8 cellular contexts compared by ENCODE assay signal in genomic region chr6:25223421-25224052, GRCh38. TPM values are rescaled to one million over a fixed set of nuclear protein-coding genes. Genes with fewer than 3 reads are reported as not detected.
DNase-seq lines count a peak whose midpoint lies in the region; ATAC-seq and TF ChIP-seq lines count a peak whose summit lies in the region.

No MANE protein-coding gene starts in this region.

- H3K36me3 ChIP-seq in adipocyte (ENCODE audit: control insufficient read depth, insufficient read depth, low read length, severe bottlenecking) (no peaks in the 10 kb centered on the region), gastrocnemius medialis (no peaks in the 10 kb centered on the region)

- no peak for TF ChIP-seq POLR2A in gastrocnemius medialis (IDR thresholded peaks at IDR 0.05)

- H3K4me3 Mint-ChIP-seq in T-cell = peak overlapping the region; percentile 28 to 65 (median 62)

- H3K9me3 Mint-ChIP-seq in T-cell = no peaks in the 10 kb centered on the region

- H3K9ac ChIP-seq in adipocyte (ENCODE audit: low read length) = peak overlapping the region; percentile 59

- CTCF ChIA-PET in T-cell (lab: Charles Lee) = interaction anchor here (0.6 to 2.3 kb wide), 21 partner anchors 9 to 495 kb away, joined by 3 to 46 read pairs (median 4); partner anchors contain the start of gene CARMIL1 (in 1 of the 2)

- DNase-seq in NCI-H524 (lab: John Stamatoyannopoulos, UW) = peak; percentile 41 to 62
- DNase-seq in NCI-H524 treated with DMSO at 0.1 percent for 48 hours (lab: John Stamatoyannopoulos, UW) = no peak
- DNase-seq in NCI-H1417 treated with DMSO at 0.1 percent for 48 hours (lab: John Stamatoyannopoulos, UW) = peak; percentile 68
- DNase-seq in T-cell = peak in 33 of 34 experiments; percentile 4 to 67 (median 53)
- DNase-seq in adipocyte (ENCODE audit: low read depth) = peak; percentile 89
- peak; percentile 67 for DNase-seq in left ventricle myocardium superior
- peak in 1 of 2 donors; percentile 21 for DNase-seq in gastrocnemius medialis

- H3K27me3 ChIP-seq in adipocyte (replicated peaks; ENCODE audit: control insufficient read depth, insufficient read depth, low read length) (no peaks in the 10 kb centered on the region), gastrocnemius medialis (no peaks in the 10 kb centered on the region)

- POLR2A ChIA-PET in T-cell (lab: Charles Lee) = interaction anchor here in 1 of 2 donors (0.8 kb wide), 1 partner anchor 379 kb away, joined by 6 read pairs; no protein-coding TSS in a partner anchor

- H3K4me3 ChIP-seq in adipocyte (ENCODE audit: low read length) (peak overlapping the region; percentile 59), gastrocnemius medialis (peak overlapping the region in 3 of 4 donors; percentile 6 to 34 (median 32))

- TF ChIP-seq CTCF in gastrocnemius medialis (IDR thresholded peaks at IDR 0.05 in 4 of 5, conservative IDR thresholded peaks at IDR 0.05 in 1 of 5) = peak; percentile 47 to 78 (median 56)

- H3K9me3 ChIP-seq in adipocyte (ENCODE audit: control insufficient read depth, low read length) (no peaks in the 10 kb centered on the region), gastrocnemius medialis (no peaks in the 10 kb centered on the region)

- H3K4me1 Mint-ChIP-seq in T-cell = peaks cover 7 to 12% (median 9%) of the 10 kb centered on the region in 3 donors

- intact Hi-C loops in left ventricle myocardium superior (cut with micrococcal nuclease) = loop anchor here (1.0 kb wide), 1 partner anchor 333 kb away; no protein-coding TSS in a partner anchor
- intact Hi-C loops in gastrocnemius medialis (cut with DNase I; ENCODE audit: low total_unique reads) = loop anchor here (5.0 to 10.0 kb wide), 2 partner anchors 381 to 669 kb away; no protein-coding TSS in a partner anchor

- H3K4me1 ChIP-seq in adipocyte (ENCODE audit: control insufficient read depth, insufficient read depth, low read length) = peaks cover 15% of the 10 kb centered on the region
- H3K4me1 ChIP-seq in gastrocnemius medialis = no peaks in the 10 kb centered on the region

- H3K27ac ChIP-seq in gastrocnemius medialis = no peak overlapping the region

- in situ Hi-C loops in gastrocnemius medialis (cut with MboI; ENCODE audit: low sequenced_read_pairs in 4 of 4) = loop anchor here in 2 of 4 donors (5.0 kb wide), 1 partner anchor 379 kb away; no protein-coding TSS in a partner anchor

- no peaks in the 10 kb centered on the region for H3K36me3 Mint-ChIP-seq in T-cell

- no peak overlapping the region for H3K27ac Mint-ChIP-seq in T-cell

- ATAC-seq in T-cell (replicated peaks in 1 of 4) (peak; percentile 42 to 71 (median 54)), left ventricle myocardium superior (peak; percentile 63), gastrocnemius medialis (peak in 1 of 2 donors; percentile 58), GM21576 (IDR thresholded peaks at IDR 0.05; ENCODE audit: unreplicated experiment) (no peak)

- peaks cover 7 to 11% of the 10 kb centered on the region in 2 donors for H3K27me3 Mint-ChIP-seq in T-cell

RNA-seq across cellular contexts. Expression of gene CARMIL1, which starts 55.6 kb away (rescaled TPM):
- total RNA-seq in T-cell = 10 to 100 TPM in 1 of 5 donors, 1 to 10 TPM in 4; 4.0 to 11.6 (median 6.1) TPM
- 4.7 TPM for total RNA-seq in left ventricle myocardium superior
- 1 to 10 TPM in 3 of 4 donors, under 1 TPM in 1; 0.87 to 2.1 (median 1.7) TPM for total RNA-seq in gastrocnemius medialis
